ENCODE assay signal across 1 cellular context in the genomic region with DNA sequence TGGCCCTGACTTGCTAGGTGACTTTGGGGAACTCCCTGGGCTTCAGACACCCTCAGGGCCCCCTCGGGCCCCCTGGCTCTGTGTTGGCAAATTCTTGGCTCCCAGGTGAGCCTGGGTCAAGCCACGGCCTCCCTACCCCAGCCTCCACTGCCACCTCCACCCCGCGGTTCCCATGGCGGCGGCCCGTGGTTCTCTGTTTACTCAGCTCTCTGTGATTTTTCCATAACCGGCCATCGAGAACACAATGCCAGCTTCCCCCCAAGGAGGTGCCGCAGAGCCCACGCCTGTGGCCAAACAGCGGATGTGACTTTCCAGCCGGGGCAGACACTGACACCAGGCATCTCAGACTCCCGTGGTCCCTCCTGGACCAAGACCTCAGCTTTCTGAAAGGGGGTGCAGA.
TF ChIP-seq lines count a peak whose summit lies in the region.

No MANE protein-coding gene starts in this region.

TF ChIP-seq in GM23338, 12 proteins besides CTCF, POLR2A, EP300 and RAD21 (continued from another document):
- TF ChIP-seq, protein P1, sequence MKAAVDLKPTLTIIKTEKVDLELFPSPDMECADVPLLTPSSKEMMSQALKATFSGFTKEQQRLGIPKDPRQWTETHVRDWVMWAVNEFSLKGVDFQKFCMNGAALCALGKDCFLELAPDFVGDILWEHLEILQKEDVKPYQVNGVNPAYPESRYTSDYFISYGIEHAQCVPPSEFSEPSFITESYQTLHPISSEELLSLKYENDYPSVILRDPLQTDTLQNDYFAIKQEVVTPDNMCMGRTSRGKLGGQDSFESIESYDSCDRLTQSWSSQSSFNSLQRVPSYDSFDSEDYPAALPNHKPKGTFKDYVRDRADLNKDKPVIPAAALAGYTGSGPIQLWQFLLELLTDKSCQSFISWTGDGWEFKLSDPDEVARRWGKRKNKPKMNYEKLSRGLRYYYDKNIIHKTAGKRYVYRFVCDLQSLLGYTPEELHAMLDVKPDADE (IDR thresholded peaks at IDR 0.05), result no peak
- TF ChIP-seq EZH2 (IDR thresholded peaks at IDR 0.05; ENCODE audit: low read depth, unreplicated experiment) (no peak), JUNB (IDR thresholded peaks at IDR 0.05; ENCODE audit: unreplicated experiment) (no peak), ZNF331 (CRISPR knock-in tag; IDR thresholded peaks at IDR 0.05; ENCODE audit: low read depth) (no peak), EZH2phosphoT487 (IDR thresholded peaks at IDR 0.05; ENCODE audit: unreplicated experiment) (no peak), NANOG (IDR thresholded peaks at IDR 0.05; ENCODE audit: borderline replicate concordance) (no peak), POLR2AphosphoS5 (IDR thresholded peaks at IDR 0.05; ENCODE audit: low read depth) (no peak)
- TF ChIP-seq, protein P2, sequence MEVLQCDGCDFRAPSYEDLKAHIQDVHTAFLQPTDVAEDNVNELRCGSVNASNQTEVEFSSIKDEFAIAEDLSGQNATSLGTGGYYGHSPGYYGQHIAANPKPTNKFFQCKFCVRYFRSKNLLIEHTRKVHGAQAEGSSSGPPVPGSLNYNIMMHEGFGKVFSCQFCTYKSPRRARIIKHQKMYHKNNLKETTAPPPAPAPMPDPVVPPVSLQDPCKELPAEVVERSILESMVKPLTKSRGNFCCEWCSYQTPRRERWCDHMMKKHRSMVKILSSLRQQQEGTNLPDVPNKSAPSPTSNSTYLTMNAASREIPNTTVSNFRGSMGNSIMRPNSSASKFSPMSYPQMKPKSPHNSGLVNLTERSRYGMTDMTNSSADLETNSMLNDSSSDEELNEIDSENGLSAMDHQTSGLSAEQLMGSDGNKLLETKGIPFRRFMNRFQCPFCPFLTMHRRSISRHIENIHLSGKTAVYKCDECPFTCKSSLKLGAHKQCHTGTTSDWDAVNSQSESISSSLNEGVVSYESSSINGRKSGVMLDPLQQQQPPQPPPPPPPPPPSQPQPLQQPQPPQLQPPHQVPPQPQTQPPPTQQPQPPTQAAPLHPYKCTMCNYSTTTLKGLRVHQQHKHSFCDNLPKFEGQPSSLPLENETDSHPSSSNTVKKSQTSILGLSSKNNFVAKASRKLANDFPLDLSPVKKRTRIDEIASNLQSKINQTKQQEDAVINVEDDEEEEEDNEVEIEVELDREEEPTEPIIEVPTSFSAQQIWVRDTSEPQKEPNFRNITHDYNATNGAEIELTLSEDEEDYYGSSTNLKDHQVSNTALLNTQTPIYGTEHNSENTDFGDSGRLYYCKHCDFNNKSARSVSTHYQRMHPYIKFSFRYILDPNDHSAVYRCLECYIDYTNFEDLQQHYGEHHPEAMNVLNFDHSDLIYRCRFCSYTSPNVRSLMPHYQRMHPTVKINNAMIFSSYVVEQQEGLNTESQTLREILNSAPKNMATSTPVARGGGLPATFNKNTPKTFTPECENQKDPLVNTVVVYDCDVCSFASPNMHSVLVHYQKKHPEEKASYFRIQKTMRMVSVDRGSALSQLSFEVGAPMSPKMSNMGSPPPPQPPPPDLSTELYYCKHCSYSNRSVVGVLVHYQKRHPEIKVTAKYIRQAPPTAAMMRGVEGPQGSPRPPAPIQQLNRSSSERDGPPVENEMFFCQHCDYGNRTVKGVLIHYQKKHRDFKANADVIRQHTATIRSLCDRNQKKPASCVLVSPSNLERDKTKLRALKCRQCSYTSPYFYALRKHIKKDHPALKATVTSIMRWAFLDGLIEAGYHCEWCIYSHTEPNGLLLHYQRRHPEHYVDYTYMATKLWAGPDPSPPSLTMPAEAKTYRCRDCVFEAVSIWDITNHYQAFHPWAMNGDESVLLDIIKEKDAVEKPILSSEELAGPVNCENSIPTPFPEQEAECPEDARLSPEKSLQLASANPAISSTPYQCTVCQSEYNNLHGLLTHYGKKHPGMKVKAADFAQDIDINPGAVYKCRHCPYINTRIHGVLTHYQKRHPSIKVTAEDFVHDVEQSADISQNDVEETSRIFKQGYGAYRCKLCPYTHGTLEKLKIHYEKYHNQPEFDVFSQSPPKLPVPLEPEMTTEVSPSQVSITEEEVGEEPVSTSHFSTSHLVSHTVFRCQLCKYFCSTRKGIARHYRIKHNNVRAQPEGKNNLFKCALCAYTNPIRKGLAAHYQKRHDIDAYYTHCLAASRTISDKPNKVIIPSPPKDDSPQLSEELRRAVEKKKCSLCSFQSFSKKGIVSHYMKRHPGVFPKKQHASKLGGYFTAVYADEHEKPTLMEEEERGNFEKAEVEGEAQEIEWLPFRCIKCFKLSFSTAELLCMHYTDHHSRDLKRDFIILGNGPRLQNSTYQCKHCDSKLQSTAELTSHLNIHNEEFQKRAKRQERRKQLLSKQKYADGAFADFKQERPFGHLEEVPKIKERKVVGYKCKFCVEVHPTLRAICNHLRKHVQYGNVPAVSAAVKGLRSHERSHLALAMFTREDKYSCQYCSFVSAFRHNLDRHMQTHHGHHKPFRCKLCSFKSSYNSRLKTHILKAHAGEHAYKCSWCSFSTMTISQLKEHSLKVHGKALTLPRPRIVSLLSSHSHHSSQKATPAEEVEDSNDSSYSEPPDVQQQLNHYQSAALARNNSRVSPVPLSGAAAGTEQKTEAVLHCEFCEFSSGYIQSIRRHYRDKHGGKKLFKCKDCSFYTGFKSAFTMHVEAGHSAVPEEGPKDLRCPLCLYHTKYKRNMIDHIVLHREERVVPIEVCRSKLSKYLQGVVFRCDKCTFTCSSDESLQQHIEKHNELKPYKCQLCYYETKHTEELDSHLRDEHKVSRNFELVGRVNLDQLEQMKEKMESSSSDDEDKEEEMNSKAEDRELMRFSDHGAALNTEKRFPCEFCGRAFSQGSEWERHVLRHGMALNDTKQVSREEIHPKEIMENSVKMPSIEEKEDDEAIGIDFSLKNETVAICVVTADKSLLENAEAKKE (CRISPR knock-in tag; IDR thresholded peaks at IDR 0.05), result no peak
TF ChIP-seq in GM23338: peak in this region for 0.
